ENCODE assay signal across 1 cellular context in the genomic region with DNA sequence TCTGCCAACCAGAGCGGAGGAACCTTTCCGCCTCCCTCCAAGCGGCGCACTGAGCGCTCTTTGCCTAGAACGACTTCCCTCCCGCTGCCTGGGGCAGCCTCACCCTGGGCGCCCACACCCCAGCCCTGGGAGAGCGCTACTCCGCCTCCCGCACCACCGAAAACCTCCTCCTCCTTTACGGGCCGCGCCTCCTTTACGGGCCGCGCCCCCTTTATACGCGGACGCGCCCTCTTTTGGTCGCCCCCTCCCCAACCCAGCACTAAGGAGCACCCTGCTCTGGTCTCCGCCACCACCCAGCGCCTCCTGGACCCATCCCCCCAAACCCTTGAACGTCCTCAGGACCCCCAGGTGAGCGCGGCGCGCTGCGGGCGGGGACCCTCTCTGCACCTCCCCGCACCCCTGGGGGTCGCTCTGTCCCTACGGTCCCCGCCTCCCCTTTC.
TF ChIP-seq lines count a peak whose summit lies in the region.

No MANE protein-coding gene starts in this region.

TF ChIP-seq in HEK293, 187 proteins besides CTCF, POLR2A, EP300 and RAD21 (continued from another document and continues in another):
- TF ChIP-seq, protein P1, sequence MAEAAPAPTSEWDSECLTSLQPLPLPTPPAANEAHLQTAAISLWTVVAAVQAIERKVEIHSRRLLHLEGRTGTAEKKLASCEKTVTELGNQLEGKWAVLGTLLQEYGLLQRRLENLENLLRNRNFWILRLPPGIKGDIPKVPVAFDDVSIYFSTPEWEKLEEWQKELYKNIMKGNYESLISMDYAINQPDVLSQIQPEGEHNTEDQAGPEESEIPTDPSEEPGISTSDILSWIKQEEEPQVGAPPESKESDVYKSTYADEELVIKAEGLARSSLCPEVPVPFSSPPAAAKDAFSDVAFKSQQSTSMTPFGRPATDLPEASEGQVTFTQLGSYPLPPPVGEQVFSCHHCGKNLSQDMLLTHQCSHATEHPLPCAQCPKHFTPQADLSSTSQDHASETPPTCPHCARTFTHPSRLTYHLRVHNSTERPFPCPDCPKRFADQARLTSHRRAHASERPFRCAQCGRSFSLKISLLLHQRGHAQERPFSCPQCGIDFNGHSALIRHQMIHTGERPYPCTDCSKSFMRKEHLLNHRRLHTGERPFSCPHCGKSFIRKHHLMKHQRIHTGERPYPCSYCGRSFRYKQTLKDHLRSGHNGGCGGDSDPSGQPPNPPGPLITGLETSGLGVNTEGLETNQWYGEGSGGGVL (tag by site-specific recombination; IDR thresholded peaks at IDR 0.05), result peak; percentile 36; the same call in 1 of the 2 replicates
- TF ChIP-seq ZNF404 (tag by site-specific recombination; IDR thresholded peaks at IDR 0.05) (no peak), ZNF658 (tag by site-specific recombination; IDR thresholded peaks at IDR 0.05) (no peak), ZNF394 (tag by site-specific recombination; IDR thresholded peaks at IDR 0.05; ENCODE audit: borderline replicate concordance) (no peak), WT1 (tag by site-specific recombination; IDR thresholded peaks at IDR 0.05) (peak; percentile 46), ZNF544 (tag by site-specific recombination; IDR thresholded peaks at IDR 0.05) (no peak), ZFP3 (tag by site-specific recombination; IDR thresholded peaks at IDR 0.05; ENCODE audit: low read depth) (no peak), ZNF16 (tag by site-specific recombination; IDR thresholded peaks at IDR 0.05; ENCODE audit: low read depth) (no peak), ZNF645 (tag by site-specific recombination; IDR thresholded peaks at IDR 0.05) (no peak), ZNF341 (tag by site-specific recombination; IDR thresholded peaks at IDR 0.05; ENCODE audit: low read depth) (peak; percentile 94), ZNF146 (tag by site-specific recombination; IDR thresholded peaks at IDR 0.05) (no peak), ZSCAN4 (tag by site-specific recombination; IDR thresholded peaks at IDR 0.05) (no peak), YY1 (tag by site-specific recombination; IDR thresholded peaks at IDR 0.05) (no peak), TSHZ1 (tag by site-specific recombination; IDR thresholded peaks at IDR 0.05; ENCODE audit: borderline replicate concordance) (no peak), OVOL3 (tag by site-specific recombination; IDR thresholded peaks at IDR 0.05) (no peak), ZNF664 (tag by site-specific recombination; IDR thresholded peaks at IDR 0.05) (no peak), ZNF621 (tag by site-specific recombination; IDR thresholded peaks at IDR 0.05) (no peak), ZNF2 (tag by site-specific recombination; IDR thresholded peaks at IDR 0.05) (no peak), GLIS1 (tag by site-specific recombination; IDR thresholded peaks at IDR 0.05) (peak; percentile 98), GLIS2 (tag by site-specific recombination; IDR thresholded peaks at IDR 0.05) (peak; percentile 96), ZNF830 (tag by site-specific recombination; IDR thresholded peaks at IDR 0.05; ENCODE audit: low read depth) (no peak), ZNF558 (tag by site-specific recombination; IDR thresholded peaks at IDR 0.05) (no peak), ZNF473 (tag by site-specific recombination; IDR thresholded peaks at IDR 0.05) (no peak), ZNF202 (tag by site-specific recombination; IDR thresholded peaks at IDR 0.05; ENCODE audit: borderline replicate concordance) (no peak), ZNF624 (tag by site-specific recombination; IDR thresholded peaks at IDR 0.05) (no peak), ZNF221 (tag by site-specific recombination; IDR thresholded peaks at IDR 0.05; ENCODE audit: borderline replicate concordance) (no peak), HOXD13 (CRISPR knock-in tag; IDR thresholded peaks at IDR 0.05; ENCODE audit: borderline replicate concordance) (no peak), ZNF391 (tag by site-specific recombination; IDR thresholded peaks at IDR 0.05; ENCODE audit: borderline replicate concordance, low read depth) (no peak), ZBTB8A (tag by site-specific recombination; IDR thresholded peaks at IDR 0.05) (peak; percentile 82), ZNF660 (tag by site-specific recombination; IDR thresholded peaks at IDR 0.05) (no peak), ZNF311 (tag by site-specific recombination; IDR thresholded peaks at IDR 0.05; ENCODE audit: borderline replicate concordance) (no peak), ZNF132 (tag by site-specific recombination; IDR thresholded peaks at IDR 0.05; ENCODE audit: borderline replicate concordance) (no peak), ZNF274 (IDR thresholded peaks at IDR 0.05; ENCODE audit: low read length) (no peak), ZNF274 (tag by site-specific recombination; IDR thresholded peaks at IDR 0.05; ENCODE audit: borderline replicate concordance) (no peak), PATZ1 (tag by site-specific recombination; IDR thresholded peaks at IDR 0.05) (peak; percentile 90)
- TF ChIP-seq, protein P2, sequence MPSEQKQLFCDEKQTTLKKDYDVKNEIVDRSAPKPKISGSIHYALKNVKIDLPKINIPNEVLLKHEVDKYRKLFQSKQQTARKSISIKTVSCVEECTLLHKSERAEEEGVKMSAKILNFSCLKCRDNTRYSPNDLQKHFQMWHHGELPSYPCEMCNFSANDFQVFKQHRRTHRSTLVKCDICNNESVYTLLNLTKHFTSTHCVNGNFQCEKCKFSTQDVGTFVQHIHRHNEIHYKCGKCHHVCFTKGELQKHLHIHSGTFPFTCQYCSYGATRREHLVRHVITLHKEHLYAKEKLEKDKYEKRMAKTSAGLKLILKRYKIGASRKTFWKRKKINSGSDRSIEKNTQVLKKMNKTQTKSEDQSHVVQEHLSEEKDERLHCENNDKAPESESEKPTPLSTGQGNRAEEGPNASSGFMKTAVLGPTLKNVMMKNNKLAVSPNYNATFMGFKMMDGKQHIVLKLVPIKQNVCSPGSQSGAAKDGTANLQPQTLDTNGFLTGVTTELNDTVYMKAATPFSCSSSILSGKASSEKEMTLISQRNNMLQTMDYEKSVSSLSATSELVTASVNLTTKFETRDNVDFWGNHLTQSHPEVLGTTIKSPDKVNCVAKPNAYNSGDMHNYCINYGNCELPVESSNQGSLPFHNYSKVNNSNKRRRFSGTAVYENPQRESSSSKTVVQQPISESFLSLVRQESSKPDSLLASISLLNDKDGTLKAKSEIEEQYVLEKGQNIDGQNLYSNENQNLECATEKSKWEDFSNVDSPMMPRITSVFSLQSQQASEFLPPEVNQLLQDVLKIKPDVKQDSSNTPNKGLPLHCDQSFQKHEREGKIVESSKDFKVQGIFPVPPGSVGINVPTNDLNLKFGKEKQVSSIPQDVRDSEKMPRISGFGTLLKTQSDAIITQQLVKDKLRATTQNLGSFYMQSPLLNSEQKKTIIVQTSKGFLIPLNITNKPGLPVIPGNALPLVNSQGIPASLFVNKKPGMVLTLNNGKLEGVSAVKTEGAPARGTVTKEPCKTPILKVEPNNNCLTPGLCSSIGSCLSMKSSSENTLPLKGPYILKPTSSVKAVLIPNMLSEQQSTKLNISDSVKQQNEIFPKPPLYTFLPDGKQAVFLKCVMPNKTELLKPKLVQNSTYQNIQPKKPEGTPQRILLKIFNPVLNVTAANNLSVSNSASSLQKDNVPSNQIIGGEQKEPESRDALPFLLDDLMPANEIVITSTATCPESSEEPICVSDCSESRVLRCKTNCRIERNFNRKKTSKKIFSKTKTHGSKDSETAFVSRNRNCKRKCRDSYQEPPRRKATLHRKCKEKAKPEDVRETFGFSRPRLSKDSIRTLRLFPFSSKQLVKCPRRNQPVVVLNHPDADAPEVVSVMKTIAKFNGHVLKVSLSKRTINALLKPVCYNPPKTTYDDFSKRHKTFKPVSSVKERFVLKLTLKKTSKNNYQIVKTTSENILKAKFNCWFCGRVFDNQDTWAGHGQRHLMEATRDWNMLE (tag by site-specific recombination; conservative IDR thresholded peaks at IDR 0.05; ENCODE audit: low read depth), result no peak
- TF ChIP-seq, protein P3, sequence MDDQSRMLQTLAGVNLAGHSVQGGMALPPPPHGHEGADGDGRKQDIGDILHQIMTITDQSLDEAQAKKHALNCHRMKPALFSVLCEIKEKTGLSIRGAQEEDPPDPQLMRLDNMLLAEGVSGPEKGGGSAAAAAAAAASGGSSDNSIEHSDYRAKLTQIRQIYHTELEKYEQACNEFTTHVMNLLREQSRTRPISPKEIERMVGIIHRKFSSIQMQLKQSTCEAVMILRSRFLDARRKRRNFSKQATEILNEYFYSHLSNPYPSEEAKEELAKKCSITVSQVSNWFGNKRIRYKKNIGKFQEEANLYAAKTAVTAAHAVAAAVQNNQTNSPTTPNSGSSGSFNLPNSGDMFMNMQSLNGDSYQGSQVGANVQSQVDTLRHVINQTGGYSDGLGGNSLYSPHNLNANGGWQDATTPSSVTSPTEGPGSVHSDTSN (CRISPR knock-in tag; IDR thresholded peaks at IDR 0.05), result no peak
- TF ChIP-seq, protein P4, sequence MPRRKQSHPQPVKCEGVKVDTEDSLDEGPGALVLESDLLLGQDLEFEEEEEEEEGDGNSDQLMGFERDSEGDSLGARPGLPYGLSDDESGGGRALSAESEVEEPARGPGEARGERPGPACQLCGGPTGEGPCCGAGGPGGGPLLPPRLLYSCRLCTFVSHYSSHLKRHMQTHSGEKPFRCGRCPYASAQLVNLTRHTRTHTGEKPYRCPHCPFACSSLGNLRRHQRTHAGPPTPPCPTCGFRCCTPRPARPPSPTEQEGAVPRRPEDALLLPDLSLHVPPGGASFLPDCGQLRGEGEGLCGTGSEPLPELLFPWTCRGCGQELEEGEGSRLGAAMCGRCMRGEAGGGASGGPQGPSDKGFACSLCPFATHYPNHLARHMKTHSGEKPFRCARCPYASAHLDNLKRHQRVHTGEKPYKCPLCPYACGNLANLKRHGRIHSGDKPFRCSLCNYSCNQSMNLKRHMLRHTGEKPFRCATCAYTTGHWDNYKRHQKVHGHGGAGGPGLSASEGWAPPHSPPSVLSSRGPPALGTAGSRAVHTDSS (tag by site-specific recombination; IDR thresholded peaks at IDR 0.05), result no peak
- TF ChIP-seq, protein P5, sequence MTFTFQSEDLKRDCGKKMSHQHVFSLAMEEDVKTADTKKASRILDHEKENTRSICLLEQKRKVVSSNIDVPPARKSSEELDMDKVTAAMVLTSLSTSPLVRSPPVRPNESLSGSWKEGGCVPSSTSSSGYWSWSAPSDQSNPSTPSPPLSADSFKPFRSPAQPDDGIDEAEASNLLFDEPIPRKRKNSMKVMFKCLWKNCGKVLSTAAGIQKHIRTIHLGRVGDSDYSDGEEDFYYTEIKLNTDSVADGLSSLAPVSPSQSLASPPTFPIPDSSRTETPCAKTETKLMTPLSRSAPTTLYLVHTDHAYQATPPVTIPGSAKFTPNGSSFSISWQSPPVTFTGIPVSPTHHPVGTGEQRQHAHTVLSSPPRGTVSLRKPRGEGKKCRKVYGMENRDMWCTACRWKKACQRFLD (tag by site-specific recombination; IDR thresholded peaks at IDR 0.05), result no peak
